ENCODE assay signal across 20 cellular contexts in the genomic region with DNA sequence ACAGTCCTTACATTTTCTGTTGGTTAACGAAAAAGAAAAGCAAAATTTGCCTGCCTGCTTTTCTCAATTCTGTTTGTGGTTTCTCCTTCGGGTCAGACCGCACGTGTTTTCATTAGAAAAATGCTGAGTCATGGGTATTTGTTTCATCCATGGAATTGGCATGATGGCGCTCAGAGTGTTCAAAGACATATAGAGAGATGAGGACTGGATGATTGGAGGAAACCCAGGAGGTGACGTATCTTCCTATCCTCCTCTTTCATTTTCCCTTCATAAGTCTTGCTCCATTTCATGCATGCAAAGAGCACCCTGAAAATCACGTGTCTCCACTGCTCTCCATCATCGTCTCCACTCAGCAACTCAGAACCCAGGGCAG.
"Had no signal": no experiment of that assay in that cellular context is flagged by ENCODE, and none has a peak within 500 bp of the region (broad histone marks: within the 10 kb centered on the region; RNA-seq: fewer than 3 reads in every experiment).

No MANE protein-coding gene starts in this region.

- H3K36me3 ChIP-seq: breast epithelium, gastrocnemius medialis, tibial nerve had no signal

- H3K9me3 ChIP-seq: breast epithelium, gastrocnemius medialis, tibial nerve had no signal

- ATAC-seq: activated CD4-positive, CD25-positive, alpha-beta regulatory T cell treated with anti-CD3 and anti-CD28 coated beads, Interleukin-2, amount 50 U/mL, for 24 hours; activated naive CD8-positive, alpha-beta T cell treated with anti-CD3 and anti-CD28 coated beads, Interleukin-2, amount 50 U/mL, for 24 hours; gastrocnemius medialis; left lobe of liver; natural killer cell treated with Interleukin-12 subunit alpha and Interleukin-12 subunit beta and Interleukin-15 and Interleukin-18, amount 100 ng/mL, for 72 hours; stimulated activated naive B cell treated with anti-CD40 and anti-IgM and Interleukin-4, amounts not matched to agents 10 μg/mL and 1 μg/mL and 100 μg/mL, for 72 hours; T-cell had no signal

- H3K27me3 ChIP-seq: breast epithelium, gastrocnemius medialis, tibial nerve had no signal

- H3K4me1 ChIP-seq: breast epithelium, gastrocnemius medialis had no signal

- H3K4me3 ChIP-seq: breast epithelium, gastrocnemius medialis, tibial nerve had no signal

- DNase-seq: activated CD4-positive, alpha-beta T cell treated with anti-CD3 and anti-CD28 coated beads, Interleukin-2, amount 50 U/mL, for 4 hours; activated naive CD4-positive, alpha-beta T cell treated with Interleukin-2 at 50 U/mL for 16 hours; activated naive CD8-positive, alpha-beta T cell treated with anti-CD3 and anti-CD28 coated beads, Interleukin-2, amount 50 U/mL, for 24 hours; activated T-cell treated with anti-CD3 and anti-CD28 coated beads for 4 hours; aorta; cerebellar nuclear complex; effector CD8-positive, alpha-beta T cell; gastrocnemius medialis; islet precursor cell; nucleus accumbens; stimulated activated CD4-positive, alpha-beta T cell treated with anti-CD3 and anti-CD28 coated beads, Interleukin-15, amount 100 ng/mL, for 24 hours; stimulated activated CD4-positive, alpha-beta T cell treated with anti-CD3 and anti-CD28 coated beads, Interleukin-4, amount 100 ng/mL, for 1 hour; stimulated activated naive B cell treated with anti-CD40 and anti-IgM and Interleukin-4, amounts not matched to agents 10 μg/mL and 1 μg/mL and 100 μg/mL, for 72 hours; T-cell; T1000 had no signal

- H3K27ac ChIP-seq: breast epithelium, gastrocnemius medialis had no signal
